Comparison of ENCODE assay signal across 8 cellular contexts in the genomic region with DNA sequence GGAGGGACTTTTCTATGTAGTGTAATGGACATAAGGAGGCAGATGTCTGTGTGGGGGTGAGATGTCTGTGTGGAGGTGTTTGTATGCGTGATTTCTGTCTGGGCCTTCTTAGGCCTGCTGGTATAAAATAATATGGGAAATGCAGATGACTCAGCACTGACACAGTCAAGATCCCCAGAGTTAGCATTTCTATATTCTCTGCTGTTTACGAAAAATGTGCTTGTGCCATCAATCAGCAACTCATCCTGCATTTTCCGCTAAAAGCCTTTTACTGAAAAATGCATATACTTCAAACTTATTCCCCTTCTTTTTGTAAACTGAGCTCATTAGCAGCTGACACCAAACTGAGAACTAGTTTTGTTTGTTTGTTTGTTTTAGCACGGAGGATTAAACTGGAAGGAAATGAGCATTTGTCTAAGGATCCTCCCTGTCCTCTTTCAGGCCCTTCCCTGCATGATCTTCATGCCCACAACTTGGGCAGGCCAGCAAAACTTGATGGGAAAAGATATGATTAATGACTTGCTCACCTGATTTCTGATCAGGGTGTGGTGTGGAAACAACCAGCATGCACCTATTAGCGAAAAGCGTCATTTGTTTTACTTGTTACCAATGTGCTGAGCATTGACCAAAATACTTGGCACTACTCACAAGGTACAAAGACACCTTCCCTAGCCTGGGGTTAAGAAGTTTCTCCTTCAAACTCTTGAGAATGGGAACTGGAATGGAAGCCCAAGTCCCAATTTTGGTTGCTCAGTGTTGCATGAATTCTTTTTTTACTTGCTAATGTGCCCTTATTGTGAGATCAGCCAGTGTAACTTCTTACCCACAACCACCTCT.
DNase-seq lines count a peak whose midpoint lies in the region; ATAC-seq and TF ChIP-seq lines count a peak whose summit lies in the region.

No MANE protein-coding gene starts in this region.

- H4K20me1 ChIP-seq in BLaER1 treated with 17β-estradiol and CSF1 and Interleukin-3, amounts not matched to agents 10 nM and 100 nM, result peaks cover 12 to 32% (median 23%) of the 10 kb centered on the region in 11 experiments; a peak in 20 of 22 replicates

- H3K4me1 ChIP-seq in BLaER1 treated with 17β-estradiol and CSF1 and Interleukin-3, amounts not matched to agents 10 nM and 100 nM, result peaks cover 53 to 67% (median 58%) of the 10 kb centered on the region in 10 experiments

- peak overlapping the region; percentile 89 to 96 (median 95); a peak in 21 of 22 replicates for H3K9ac ChIP-seq in BLaER1 treated with 17β-estradiol and CSF1 and Interleukin-3, amounts not matched to agents 10 nM and 100 nM

- no peak overlapping the region for H3K4me3 Mint-ChIP-seq in MCF 10A (ENCODE audit: unreplicated experiment)

- H3K27me3 ChIP-seq in BLaER1 treated with 17β-estradiol and CSF1 and Interleukin-3, amounts not matched to agents 10 nM and 100 nM, result no peaks in the 10 kb centered on the region

- DNase-seq in MCF 10A (ENCODE audit: unreplicated experiment) (peak; percentile 80), middle frontal gyrus (ENCODE audit: extremely low spot score, low spot score) (peak; percentile 28), NK-92 (lab: John Stamatoyannopoulos, UW; ENCODE audit: unreplicated experiment) (no peak)

- H3K27me3 Mint-ChIP-seq in MCF 10A (ENCODE audit: insufficient read depth, unreplicated experiment), result no peaks in the 10 kb centered on the region

- H3K4me1 Mint-ChIP-seq in MCF 10A (ENCODE audit: insufficient read depth, unreplicated experiment), result peaks cover 30% of the 10 kb centered on the region

- H3K9me3 ChIP-seq in BLaER1 treated with 17β-estradiol and CSF1 and Interleukin-3, amounts not matched to agents 10 nM and 100 nM (replicated peaks in 1 of 11), result no peaks in the 10 kb centered on the region

- BruUV-seq in MCF 10A (replicated peaks; lab: Mats Ljungman, UMichigan), result TSS peak; percentile 37

- intact Hi-C loops in MCF 10A (cut with micrococcal nuclease), result loop anchor here (1.0 to 2.0 kb wide), 5 partner anchors 79 to 503 kb away; no protein-coding TSS in a partner anchor

- peak overlapping the region; percentile 88 to 100 (median 96); a peak in 18 of 20 replicates for H3K4me3 ChIP-seq in BLaER1 treated with 17β-estradiol and CSF1 and Interleukin-3, amounts not matched to agents 10 nM and 100 nM

- CTCF ChIA-PET in MCF 10A (lab: Yijun Ruan, JAX), result interaction anchor here (0.5 to 4.2 kb wide), 16 partner anchors 15 to 1634 kb away, joined by 3 to 72 read pairs (median 4); a partner anchor contains a TSS

- H3K36me3 Mint-ChIP-seq in MCF 10A (ENCODE audit: insufficient read depth, unreplicated experiment), result no peaks in the 10 kb centered on the region

- H3K4me2 ChIP-seq in BLaER1 treated with 17β-estradiol and CSF1 and Interleukin-3, amounts not matched to agents 10 nM and 100 nM, result peak overlapping the region; percentile 89 to 99 (median 95)

- no peak for TF ChIP-seq CTCF in MCF 10A (IDR thresholded peaks at IDR 0.05; ENCODE audit: unreplicated experiment)

- no peak overlapping the region for H3K27ac Mint-ChIP-seq in MCF 10A (ENCODE audit: low read depth, unreplicated experiment)

- H3K27ac ChIP-seq in BLaER1 treated with 17β-estradiol and CSF1 and Interleukin-3, amounts not matched to agents 10 nM and 100 nM, result peak overlapping the region; percentile 74 to 93 (median 90); a peak in 21 of 22 replicates

- H3K36me3 ChIP-seq in BLaER1 treated with 17β-estradiol and CSF1 and Interleukin-3, amounts not matched to agents 10 nM and 100 nM, result no peaks in the 10 kb centered on the region

- no peaks in the 10 kb centered on the region for H3K9me3 Mint-ChIP-seq in MCF 10A (ENCODE audit: unreplicated experiment)

- ATAC-seq in HG03378 (IDR thresholded peaks at IDR 0.05; ENCODE audit: unreplicated experiment) (peak; percentile 20), HG02840 (IDR thresholded peaks at IDR 0.05; ENCODE audit: low FRiP score, unreplicated experiment) (no peak), GM21360 (IDR thresholded peaks at IDR 0.05; ENCODE audit: unreplicated experiment) (no peak), HG03342 (IDR thresholded peaks at IDR 0.05; ENCODE audit: unreplicated experiment) (no peak)

- POLR2A ChIA-PET in MCF 10A (lab: Yijun Ruan, JAX), result interaction anchor here (0.6 to 14.3 kb wide), 24 partner anchors 10 to 1040 kb away, joined by 3 to 427 read pairs (median 6); a partner anchor contains a TSS
